ENCODE assay signal across 6 cellular contexts in genomic region chr9:112477330-112477729, GRCh38.
"Had no signal": no experiment of that assay in that cellular context is flagged by ENCODE, and none has a peak within 500 bp of the region (broad histone marks: within the 10 kb centered on the region; RNA-seq: fewer than 3 reads in every experiment).

No MANE protein-coding gene starts in this region.

- H3K4me3 ChIP-seq: GM23248, HAP-1 had no signal

- H3K36me3 ChIP-seq: HAP-1 had no signal

- H3K27me3 Mint-ChIP-seq: IgD-negative memory B cell had no signal

- H3K4me3 Mint-ChIP-seq: IgD-negative memory B cell had no signal

- ATAC-seq: HCT116 had no signal

- H3K27ac ChIP-seq: GM23248 had no signal

- DNase-seq: GM23248, GOT3, H7 had no signal
